Comparison of ENCODE assay signal across 9 cellular contexts in genomic region chr12:58916891-58917570, GRCh38. TPM values are rescaled to one million over a fixed set of nuclear protein-coding genes. Genes with fewer than 3 reads are reported as not detected.
DNase-seq lines count a peak whose midpoint lies in the region; ATAC-seq and TF ChIP-seq lines count a peak whose summit lies in the region.
"Had no signal": no experiment of that assay in that cellular context is flagged by ENCODE, and none has a peak within 500 bp of the region (broad histone marks: within the 10 kb centered on the region; RNA-seq: fewer than 3 reads in every experiment).

No MANE protein-coding gene starts in this region.

- no peak overlapping the region for H3K27ac Mint-ChIP-seq in naive thymus-derived CD4-positive, alpha-beta T cell
- H3K27ac Mint-ChIP-seq: activated naive CD8-positive, alpha-beta T cell treated with anti-CD3 and anti-CD28 coated beads, Interleukin-2, amount 50 U/mL, for 24 hours had no signal

- POLR2A ChIA-PET in naive thymus-derived CD4-positive, alpha-beta T cell (lab: Charles Lee), result no interaction called here

- peak overlapping the region in 20 of 21 experiments; percentile 56 to 99 (median 94) for H3K27ac ChIP-seq in skin epidermis
- H3K27ac ChIP-seq in naive thymus-derived CD4-positive, alpha-beta T cell (ENCODE audit: low read depth, low read length), result no peak overlapping the region

- TF ChIP-seq CTCF in astrocyte of the cerebellum (IDR thresholded peaks at IDR 0.05; ENCODE audit: low read depth, low read length, missing control alignments), result no peak

- H3K4me1 ChIP-seq in naive thymus-derived CD4-positive, alpha-beta T cell (ENCODE audit: control insufficient read depth in 2 of 2, insufficient read depth in 2 of 2, low read length in 2 of 2), result no peaks in the 10 kb centered on the region

- DNase-seq in H4 (ENCODE audit: low spot score) (peak; percentile 14), astrocyte of the cerebellum (ENCODE audit: low read depth) (peak; percentile 63), inferior parietal cortex (ENCODE audit: extremely low spot score) (peak; percentile 25), SIG-M5 treated with dmso at 0.1 percent for 504 hours (lab: John Stamatoyannopoulos, UW; ENCODE audit: unreplicated experiment) (no peak)
- DNase-seq in naive thymus-derived CD4-positive, alpha-beta T cell, result no peak
- no peak for DNase-seq in stimulated activated CD4-positive, alpha-beta T cell treated with anti-CD3 and anti-CD28 coated beads, Interleukin-15, amount 100 ng/mL, for 24 hours
- DNase-seq: activated naive CD8-positive, alpha-beta T cell treated with anti-CD3 and anti-CD28 coated beads, Interleukin-2, amount 50 U/mL, for 24 hours had no signal

- H3K4me3 Mint-ChIP-seq in naive thymus-derived CD4-positive, alpha-beta T cell, result no peak overlapping the region
- H3K4me3 Mint-ChIP-seq: activated naive CD8-positive, alpha-beta T cell treated with anti-CD3 and anti-CD28 coated beads, Interleukin-2, amount 50 U/mL, for 24 hours had no signal

- H3K4me3 ChIP-seq in astrocyte of the cerebellum (ENCODE audit: low read depth, low read length) (peak overlapping the region; percentile 71), skin epidermis (peak overlapping the region; percentile 60 to 89 (median 71))
- no peak overlapping the region for H3K4me3 ChIP-seq in naive thymus-derived CD4-positive, alpha-beta T cell (ENCODE audit: low read length)

- CTCF ChIA-PET in naive thymus-derived CD4-positive, alpha-beta T cell (lab: Charles Lee), result no interaction called here

- no peaks in the 10 kb centered on the region for H3K9me3 Mint-ChIP-seq in naive thymus-derived CD4-positive, alpha-beta T cell
- H3K9me3 Mint-ChIP-seq: activated naive CD8-positive, alpha-beta T cell treated with anti-CD3 and anti-CD28 coated beads, Interleukin-2, amount 50 U/mL, for 24 hours had no signal

- ATAC-seq in naive thymus-derived CD4-positive, alpha-beta T cell, result no peak
- ATAC-seq in HG02678 (IDR thresholded peaks at IDR 0.05; ENCODE audit: unreplicated experiment), result no peak
- ATAC-seq: activated naive CD8-positive, alpha-beta T cell treated with anti-CD3 and anti-CD28 coated beads, Interleukin-2, amount 50 U/mL, for 24 hours had no signal

- no peaks in the 10 kb centered on the region for H3K36me3 Mint-ChIP-seq in naive thymus-derived CD4-positive, alpha-beta T cell

- peaks cover 0 to 1% (median 0%) of the 10 kb centered on the region in 7 donors for H3K4me1 Mint-ChIP-seq in naive thymus-derived CD4-positive, alpha-beta T cell

- peaks cover 26 to 42% (median 32%) of the 10 kb centered on the region in 5 donors for H3K27me3 Mint-ChIP-seq in naive thymus-derived CD4-positive, alpha-beta T cell

- in situ Hi-C loops in astrocyte of the cerebellum (cut with HindIII; ENCODE audit: low sequenced_read_pairs), result no loop called here

- no peaks in the 10 kb centered on the region for H3K36me3 ChIP-seq in naive thymus-derived CD4-positive, alpha-beta T cell (ENCODE audit: control insufficient read depth in 2 of 3, insufficient read depth in 3 of 3, low read length in 3 of 3)

- H3K9me3 ChIP-seq in naive thymus-derived CD4-positive, alpha-beta T cell (ENCODE audit: control insufficient read depth in 2 of 3, low read length in 3 of 3), result no peaks in the 10 kb centered on the region

- H3K27me3 ChIP-seq in naive thymus-derived CD4-positive, alpha-beta T cell (ENCODE audit: control insufficient read depth in 2 of 2, insufficient read depth in 2 of 2, low read length in 2 of 2), result peaks cover 0 to 3% of the 10 kb centered on the region in 2 donors

- intact Hi-C loops in naive thymus-derived CD4-positive, alpha-beta T cell (cut with micrococcal nuclease), result no loop called here

RNA-seq across cellular contexts. Expression of gene LRIG3, which starts 3.3 kb away (rescaled TPM):
- 36.0 and 42.1 TPM in 2 replicates for total RNA-seq in H4 (2014; rRNA removed; shearing (Covaris generic))
- under 1 TPM in 1 of 5 experiments, not detected in 4; 0.24 TPM for total RNA-seq in naive thymus-derived CD4-positive, alpha-beta T cell
- polyA plus RNA-seq in naive thymus-derived CD4-positive, alpha-beta T cell, result not detected

Comparison
In these comparisons a context has a peak if more than half of its experiments do, and no peak if none do; other contexts are left out.
1. DNase-seq: peak in H4 (single experiment), astrocyte of the cerebellum (single experiment) and inferior parietal cortex (single experiment); none in naive thymus-derived CD4-positive, alpha-beta T cell (0 of 9), SIG-M5 treated with dmso at 0.1 percent for 504 hours (single experiment) and stimulated activated CD4-positive, alpha-beta T cell treated with anti-CD3 and anti-CD28 coated beads, Interleukin-15, amount 100 ng/mL, for 24 hours (single experiment).
2. RNA of gene LRIG3, which starts 3.3 kb away (total RNA-seq): 36.0 to 42.1 TPM in H4; 0.24 TPM in naive thymus-derived CD4-positive, alpha-beta T cell; every median in the first group is over 10 times any median in the second.